In the genomic region with DNA sequence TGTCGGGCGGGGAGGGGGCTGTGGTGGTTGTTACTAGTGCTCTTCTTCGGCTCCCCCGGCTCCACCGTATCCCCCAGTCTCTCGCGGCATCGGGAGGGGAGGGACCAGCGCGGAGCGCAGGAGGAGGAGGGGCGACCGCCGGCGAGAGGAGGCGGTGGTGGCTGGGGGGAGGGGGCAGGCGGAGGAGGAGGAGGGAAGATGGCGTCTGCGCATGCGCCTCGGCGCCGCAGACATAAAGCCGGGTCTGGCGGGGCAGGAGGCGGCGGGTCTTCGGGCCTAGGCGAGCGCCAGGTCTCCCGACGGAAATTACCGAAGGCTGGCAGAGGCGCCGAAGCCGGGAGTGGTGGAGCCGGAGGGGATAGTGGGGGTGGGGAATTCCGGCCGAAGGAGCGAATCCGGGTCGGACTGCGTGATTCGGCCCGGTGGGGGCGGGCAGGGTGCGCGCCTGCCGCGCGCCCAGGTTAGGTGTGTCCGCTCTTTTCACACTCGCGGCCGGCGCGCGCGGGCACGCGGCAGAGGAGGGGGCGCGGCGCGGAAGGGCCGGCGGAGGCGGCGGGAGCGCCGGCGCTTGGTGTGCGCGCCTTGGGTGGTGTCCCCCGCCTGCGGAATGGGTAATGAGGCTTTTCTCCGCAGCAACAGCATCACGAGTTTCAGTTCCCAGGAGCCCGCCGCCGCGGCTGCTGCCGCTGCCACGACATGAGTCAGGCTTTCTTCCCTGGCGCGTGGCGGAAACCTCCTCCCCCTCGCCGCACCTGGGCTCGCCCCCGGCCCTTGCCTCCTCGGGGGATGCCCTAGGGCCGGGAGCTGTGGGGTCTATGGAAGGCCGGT, we compare ENCODE assay signal across 1 cellular context.
TF ChIP-seq lines count a peak whose summit lies in the region.

No MANE protein-coding gene starts in this region.

TF ChIP-seq in IMR-90, 13 proteins besides CTCF, POLR2A, EP300 and RAD21 (continued from another document):
- no peak for TF ChIP-seq RCOR1 (IDR thresholded peaks at IDR 0.05; ENCODE audit: insufficient replicate concordance, low read length)
